In genomic region chr10:48548531-48549135, GRCh38 we compare ENCODE assay signal across 2 cellular contexts.
TF ChIP-seq lines count a peak whose summit lies in the region.

No MANE protein-coding gene starts in this region.

TF ChIP-seq in HepG2, 621 proteins besides CTCF, POLR2A, EP300 and RAD21:
- TF ChIP-seq HES4 (CRISPR knock-in tag; IDR thresholded peaks at IDR 0.05; ENCODE audit: borderline replicate concordance), result no peak
- no peak for TF ChIP-seq XBP1 (CRISPR knock-in tag; IDR thresholded peaks at IDR 0.05)
- TF ChIP-seq SIX4 (CRISPR knock-in tag; IDR thresholded peaks at IDR 0.05), result no peak
- no peak for TF ChIP-seq SNAPC4 (CRISPR knock-in tag; IDR thresholded peaks at IDR 0.05)
- no peak for TF ChIP-seq ZBTB3 (CRISPR knock-in tag; IDR thresholded peaks at IDR 0.05; ENCODE audit: borderline replicate concordance, low read depth)
TF ChIP-seq in HepG2: peak in this region for 0.

TF ChIP-seq in K562, 482 proteins besides CTCF, POLR2A, EP300 and RAD21:
- TF ChIP-seq, protein P1, sequence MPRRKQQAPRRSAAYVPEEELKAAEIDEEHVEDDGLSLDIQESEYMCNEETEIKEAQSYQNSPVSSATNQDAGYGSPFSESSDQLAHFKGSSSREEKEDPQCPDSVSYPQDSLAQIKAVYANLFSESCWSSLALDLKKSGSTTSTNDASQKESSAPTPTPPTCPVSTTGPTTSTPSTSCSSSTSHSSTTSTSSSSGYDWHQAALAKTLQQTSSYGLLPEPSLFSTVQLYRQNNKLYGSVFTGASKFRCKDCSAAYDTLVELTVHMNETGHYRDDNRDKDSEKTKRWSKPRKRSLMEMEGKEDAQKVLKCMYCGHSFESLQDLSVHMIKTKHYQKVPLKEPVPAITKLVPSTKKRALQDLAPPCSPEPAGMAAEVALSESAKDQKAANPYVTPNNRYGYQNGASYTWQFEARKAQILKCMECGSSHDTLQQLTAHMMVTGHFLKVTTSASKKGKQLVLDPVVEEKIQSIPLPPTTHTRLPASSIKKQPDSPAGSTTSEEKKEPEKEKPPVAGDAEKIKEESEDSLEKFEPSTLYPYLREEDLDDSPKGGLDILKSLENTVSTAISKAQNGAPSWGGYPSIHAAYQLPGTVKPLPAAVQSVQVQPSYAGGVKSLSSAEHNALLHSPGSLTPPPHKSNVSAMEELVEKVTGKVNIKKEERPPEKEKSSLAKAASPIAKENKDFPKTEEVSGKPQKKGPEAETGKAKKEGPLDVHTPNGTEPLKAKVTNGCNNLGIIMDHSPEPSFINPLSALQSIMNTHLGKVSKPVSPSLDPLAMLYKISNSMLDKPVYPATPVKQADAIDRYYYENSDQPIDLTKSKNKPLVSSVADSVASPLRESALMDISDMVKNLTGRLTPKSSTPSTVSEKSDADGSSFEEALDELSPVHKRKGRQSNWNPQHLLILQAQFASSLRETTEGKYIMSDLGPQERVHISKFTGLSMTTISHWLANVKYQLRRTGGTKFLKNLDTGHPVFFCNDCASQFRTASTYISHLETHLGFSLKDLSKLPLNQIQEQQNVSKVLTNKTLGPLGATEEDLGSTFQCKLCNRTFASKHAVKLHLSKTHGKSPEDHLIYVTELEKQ (CRISPR knock-in tag; IDR thresholded peaks at IDR 0.05), result no peak
- TF ChIP-seq CCAR2 (IDR thresholded peaks at IDR 0.05; ENCODE audit: low read depth, low read length), result no peak
- TF ChIP-seq DDX20 (tag; IDR thresholded peaks at IDR 0.05; ENCODE audit: low read depth), result no peak
- TF ChIP-seq ZNF12 (CRISPR knock-in tag; IDR thresholded peaks at IDR 0.05), result no peak
- TF ChIP-seq SMARCA4 (IDR thresholded peaks at IDR 0.05), result no peak
- TF ChIP-seq, protein P2, sequence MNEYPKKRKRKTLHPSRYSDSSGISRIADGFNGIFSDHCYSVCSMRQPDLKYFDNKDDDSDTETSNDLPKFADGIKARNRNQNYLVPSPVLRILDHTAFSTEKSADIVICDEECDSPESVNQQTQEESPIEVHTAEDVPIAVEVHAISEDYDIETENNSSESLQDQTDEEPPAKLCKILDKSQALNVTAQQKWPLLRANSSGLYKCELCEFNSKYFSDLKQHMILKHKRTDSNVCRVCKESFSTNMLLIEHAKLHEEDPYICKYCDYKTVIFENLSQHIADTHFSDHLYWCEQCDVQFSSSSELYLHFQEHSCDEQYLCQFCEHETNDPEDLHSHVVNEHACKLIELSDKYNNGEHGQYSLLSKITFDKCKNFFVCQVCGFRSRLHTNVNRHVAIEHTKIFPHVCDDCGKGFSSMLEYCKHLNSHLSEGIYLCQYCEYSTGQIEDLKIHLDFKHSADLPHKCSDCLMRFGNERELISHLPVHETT (CRISPR knock-in tag; conservative IDR thresholded peaks at IDR 0.05 in 1 of 2, IDR thresholded peaks at IDR 0.05 in 1 of 2), result no peak
- TF ChIP-seq KAT7 (CRISPR knock-in tag; IDR thresholded peaks at IDR 0.05; ENCODE audit: borderline replicate concordance), result no peak
- no peak for TF ChIP-seq ZNF644 (tag; IDR thresholded peaks at IDR 0.05; ENCODE audit: low read depth)
- TF ChIP-seq SMARCB1 (IDR thresholded peaks at IDR 0.05; ENCODE audit: insufficient read length, low read depth), result no peak
- TF ChIP-seq, protein P3, sequence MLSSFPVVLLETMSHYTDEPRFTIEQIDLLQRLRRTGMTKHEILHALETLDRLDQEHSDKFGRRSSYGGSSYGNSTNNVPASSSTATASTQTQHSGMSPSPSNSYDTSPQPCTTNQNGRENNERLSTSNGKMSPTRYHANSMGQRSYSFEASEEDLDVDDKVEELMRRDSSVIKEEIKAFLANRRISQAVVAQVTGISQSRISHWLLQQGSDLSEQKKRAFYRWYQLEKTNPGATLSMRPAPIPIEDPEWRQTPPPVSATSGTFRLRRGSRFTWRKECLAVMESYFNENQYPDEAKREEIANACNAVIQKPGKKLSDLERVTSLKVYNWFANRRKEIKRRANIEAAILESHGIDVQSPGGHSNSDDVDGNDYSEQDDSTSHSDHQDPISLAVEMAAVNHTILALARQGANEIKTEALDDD (IDR thresholded peaks at IDR 0.05), result no peak
